In the genomic region with DNA sequence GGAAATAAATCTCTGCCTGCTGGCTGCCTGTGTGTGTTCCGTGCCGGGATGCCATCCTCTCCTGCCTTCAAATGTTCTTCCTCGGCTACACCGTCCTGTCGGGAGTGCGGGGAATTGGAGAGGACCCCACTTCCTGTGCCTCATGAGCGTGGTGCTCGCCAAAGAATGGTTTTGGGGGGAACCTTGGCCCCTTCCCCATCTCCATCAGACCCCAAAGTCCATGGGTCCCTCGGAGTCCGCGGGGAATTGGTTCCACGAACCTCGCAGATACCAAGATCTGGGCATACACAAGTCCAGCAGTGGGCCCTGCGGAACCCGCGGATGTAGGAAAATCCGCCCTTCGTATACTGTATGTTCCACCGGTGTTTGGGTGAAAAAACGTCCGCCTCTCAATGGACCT, we compare ENCODE assay signal across 1 cellular context.
TF ChIP-seq lines count a peak whose summit lies in the region.

No MANE protein-coding gene starts in this region.

TF ChIP-seq in HCT116, 20 proteins besides CTCF, POLR2A, EP300 and RAD21:
- TF ChIP-seq SRF (IDR thresholded peaks at IDR 0.05; ENCODE audit: low read depth) = no peak
- TF ChIP-seq POLR2AphosphoS5 (IDR thresholded peaks at IDR 0.05; ENCODE audit: low read depth, low read length) = no peak
- TF ChIP-seq, protein P1, sequence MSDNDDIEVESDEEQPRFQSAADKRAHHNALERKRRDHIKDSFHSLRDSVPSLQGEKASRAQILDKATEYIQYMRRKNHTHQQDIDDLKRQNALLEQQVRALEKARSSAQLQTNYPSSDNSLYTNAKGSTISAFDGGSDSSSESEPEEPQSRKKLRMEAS (IDR thresholded peaks at IDR 0.05) = no peak
- TF ChIP-seq CBX3 (IDR thresholded peaks at IDR 0.05; ENCODE audit: low read depth) = no peak
- TF ChIP-seq TCF7L2 (IDR thresholded peaks at IDR 0.05; ENCODE audit: borderline replicate concordance, extremely low read depth, insufficient read depth, insufficient read length) = no peak
- no peak for TF ChIP-seq YY1 (IDR thresholded peaks at IDR 0.05; ENCODE audit: extremely low read depth, insufficient replicate concordance, low read depth, low read length)
- TF ChIP-seq FOSL1 (IDR thresholded peaks at IDR 0.05; ENCODE audit: low read depth) = no peak
